Comparison of ENCODE assay signal across 1 cellular context in the genomic region with DNA sequence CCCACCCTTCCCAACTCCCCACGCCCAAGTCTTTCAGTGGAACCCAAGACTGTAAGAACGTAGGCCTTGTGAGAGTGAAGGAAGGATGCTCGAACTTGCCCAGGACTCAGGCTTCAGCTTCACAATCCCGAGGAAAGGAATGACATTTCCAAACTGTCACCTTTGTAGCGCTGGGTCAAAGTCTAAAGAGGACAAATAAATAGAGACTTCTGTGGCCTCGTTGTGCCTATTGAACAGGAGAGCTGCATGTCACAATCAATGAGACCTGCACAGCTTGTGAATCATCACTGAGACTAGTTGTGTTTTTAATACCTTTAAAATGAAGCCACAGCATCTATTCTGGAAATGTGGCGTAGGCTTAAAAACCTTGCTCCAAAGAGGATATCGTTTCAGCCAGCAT.
A peak's percentile ranks its signal among the peaks of the same experiment; 100 is the strongest.
TF ChIP-seq lines count a peak whose summit lies in the region.

No MANE protein-coding gene starts in this region.

TF ChIP-seq in HepG2, 621 proteins besides CTCF, POLR2A, EP300 and RAD21 (continued from another document and continues in another):
- TF ChIP-seq, protein P1, sequence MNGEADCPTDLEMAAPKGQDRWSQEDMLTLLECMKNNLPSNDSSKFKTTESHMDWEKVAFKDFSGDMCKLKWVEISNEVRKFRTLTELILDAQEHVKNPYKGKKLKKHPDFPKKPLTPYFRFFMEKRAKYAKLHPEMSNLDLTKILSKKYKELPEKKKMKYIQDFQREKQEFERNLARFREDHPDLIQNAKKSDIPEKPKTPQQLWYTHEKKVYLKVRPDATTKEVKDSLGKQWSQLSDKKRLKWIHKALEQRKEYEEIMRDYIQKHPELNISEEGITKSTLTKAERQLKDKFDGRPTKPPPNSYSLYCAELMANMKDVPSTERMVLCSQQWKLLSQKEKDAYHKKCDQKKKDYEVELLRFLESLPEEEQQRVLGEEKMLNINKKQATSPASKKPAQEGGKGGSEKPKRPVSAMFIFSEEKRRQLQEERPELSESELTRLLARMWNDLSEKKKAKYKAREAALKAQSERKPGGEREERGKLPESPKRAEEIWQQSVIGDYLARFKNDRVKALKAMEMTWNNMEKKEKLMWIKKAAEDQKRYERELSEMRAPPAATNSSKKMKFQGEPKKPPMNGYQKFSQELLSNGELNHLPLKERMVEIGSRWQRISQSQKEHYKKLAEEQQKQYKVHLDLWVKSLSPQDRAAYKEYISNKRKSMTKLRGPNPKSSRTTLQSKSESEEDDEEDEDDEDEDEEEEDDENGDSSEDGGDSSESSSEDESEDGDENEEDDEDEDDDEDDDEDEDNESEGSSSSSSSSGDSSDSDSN (CRISPR knock-in tag; IDR thresholded peaks at IDR 0.05): 0 out of 2 replicates have a peak, but pooled peaks have one; percentile 24
- no peak for TF ChIP-seq HNRNPK (IDR thresholded peaks at IDR 0.05; ENCODE audit: low read depth, low read length, poor library complexity, severe bottlenecking)
- TF ChIP-seq, protein P2, sequence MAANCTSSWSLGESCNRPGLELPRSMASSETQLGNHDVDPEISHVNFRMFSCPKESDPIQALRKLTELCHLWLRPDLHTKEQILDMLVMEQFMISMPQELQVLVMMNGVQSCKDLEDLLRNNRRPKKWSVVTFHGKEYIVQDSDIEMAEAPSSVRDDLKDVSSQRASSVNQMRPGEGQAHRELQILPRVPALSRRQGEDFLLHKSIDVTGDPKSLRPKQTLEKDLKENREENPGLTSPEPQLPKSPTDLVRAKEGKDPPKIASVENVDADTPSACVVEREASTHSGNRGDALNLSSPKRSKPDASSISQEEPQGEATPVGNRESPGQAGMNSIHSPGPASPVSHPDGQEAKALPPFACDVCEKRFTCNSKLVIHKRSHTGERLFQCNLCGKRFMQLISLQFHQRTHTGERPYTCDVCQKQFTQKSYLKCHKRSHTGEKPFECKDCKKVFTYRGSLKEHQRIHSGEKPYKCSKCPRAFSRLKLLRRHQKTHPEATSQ (CRISPR knock-in tag; IDR thresholded peaks at IDR 0.05; ENCODE audit: borderline replicate concordance): no peak
- TF ChIP-seq CENPT (CRISPR knock-in tag; IDR thresholded peaks at IDR 0.05; ENCODE audit: low read depth): no peak
- TF ChIP-seq SOX13 (IDR thresholded peaks at IDR 0.05): no peak
- TF ChIP-seq SOX13 (CRISPR knock-in tag; conservative IDR thresholded peaks at IDR 0.05 in 1 of 2, IDR thresholded peaks at IDR 0.05 in 1 of 2): peak in 1 of 2 experiments; percentile 72; a peak in 2 of 4 replicates
- no peak for TF ChIP-seq FOXK2 (IDR thresholded peaks at IDR 0.05)
- no peak for TF ChIP-seq SUZ12 (IDR thresholded peaks at IDR 0.05; ENCODE audit: low read depth, low read length)
- TF ChIP-seq NCOR1 (IDR thresholded peaks at IDR 0.05; ENCODE audit: borderline replicate concordance, low read length): peak; percentile 94
- no peak for TF ChIP-seq RFXANK (CRISPR knock-in tag; IDR thresholded peaks at IDR 0.05)
- TF ChIP-seq, protein P3, sequence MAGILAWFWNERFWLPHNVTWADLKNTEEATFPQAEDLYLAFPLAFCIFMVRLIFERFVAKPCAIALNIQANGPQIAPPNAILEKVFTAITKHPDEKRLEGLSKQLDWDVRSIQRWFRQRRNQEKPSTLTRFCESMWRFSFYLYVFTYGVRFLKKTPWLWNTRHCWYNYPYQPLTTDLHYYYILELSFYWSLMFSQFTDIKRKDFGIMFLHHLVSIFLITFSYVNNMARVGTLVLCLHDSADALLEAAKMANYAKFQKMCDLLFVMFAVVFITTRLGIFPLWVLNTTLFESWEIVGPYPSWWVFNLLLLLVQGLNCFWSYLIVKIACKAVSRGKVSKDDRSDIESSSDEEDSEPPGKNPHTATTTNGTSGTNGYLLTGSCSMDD (CRISPR knock-in tag; IDR thresholded peaks at IDR 0.05): no peak
- TF ChIP-seq, protein P4, sequence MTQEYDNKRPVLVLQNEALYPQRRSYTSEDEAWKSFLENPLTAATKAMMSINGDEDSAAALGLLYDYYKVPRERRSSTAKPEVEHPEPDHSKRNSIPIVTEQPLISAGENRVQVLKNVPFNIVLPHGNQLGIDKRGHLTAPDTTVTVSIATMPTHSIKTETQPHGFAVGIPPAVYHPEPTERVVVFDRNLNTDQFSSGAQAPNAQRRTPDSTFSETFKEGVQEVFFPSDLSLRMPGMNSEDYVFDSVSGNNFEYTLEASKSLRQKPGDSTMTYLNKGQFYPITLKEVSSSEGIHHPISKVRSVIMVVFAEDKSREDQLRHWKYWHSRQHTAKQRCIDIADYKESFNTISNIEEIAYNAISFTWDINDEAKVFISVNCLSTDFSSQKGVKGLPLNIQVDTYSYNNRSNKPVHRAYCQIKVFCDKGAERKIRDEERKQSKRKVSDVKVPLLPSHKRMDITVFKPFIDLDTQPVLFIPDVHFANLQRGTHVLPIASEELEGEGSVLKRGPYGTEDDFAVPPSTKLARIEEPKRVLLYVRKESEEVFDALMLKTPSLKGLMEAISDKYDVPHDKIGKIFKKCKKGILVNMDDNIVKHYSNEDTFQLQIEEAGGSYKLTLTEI (CRISPR knock-in tag; conservative IDR thresholded peaks at IDR 0.05): no peak
- TF ChIP-seq ZIK1 (CRISPR knock-in tag; IDR thresholded peaks at IDR 0.05; ENCODE audit: borderline replicate concordance, low read depth): no peak
- TF ChIP-seq ZNF570 (CRISPR knock-in tag; IDR thresholded peaks at IDR 0.05; ENCODE audit: borderline replicate concordance): no peak
- TF ChIP-seq XRCC5 (optimal IDR thresholded peaks at IDR 0.05; ENCODE audit: low read length): no peak
- TF ChIP-seq JARID2 (CRISPR knock-in tag; IDR thresholded peaks at IDR 0.05; ENCODE audit: insufficient replicate concordance): no peak
- no peak for TF ChIP-seq ZFP1 (CRISPR knock-in tag; IDR thresholded peaks at IDR 0.05)
- TF ChIP-seq ZNF567 (CRISPR knock-in tag; IDR thresholded peaks at IDR 0.05; ENCODE audit: borderline replicate concordance): no peak
- no peak for TF ChIP-seq ZNF780A (CRISPR knock-in tag; IDR thresholded peaks at IDR 0.05)
- no peak for TF ChIP-seq HDAC6 (IDR thresholded peaks at IDR 0.05; ENCODE audit: low read depth, low read length)
- TF ChIP-seq TOE1 (CRISPR knock-in tag; IDR thresholded peaks at IDR 0.05): no peak
- no peak for TF ChIP-seq CBX2 (IDR thresholded peaks at IDR 0.05; ENCODE audit: low read depth, low read length)
- TF ChIP-seq CBX2 (CRISPR knock-in tag; IDR thresholded peaks at IDR 0.05; ENCODE audit: low read depth): no peak
- TF ChIP-seq, protein P5, sequence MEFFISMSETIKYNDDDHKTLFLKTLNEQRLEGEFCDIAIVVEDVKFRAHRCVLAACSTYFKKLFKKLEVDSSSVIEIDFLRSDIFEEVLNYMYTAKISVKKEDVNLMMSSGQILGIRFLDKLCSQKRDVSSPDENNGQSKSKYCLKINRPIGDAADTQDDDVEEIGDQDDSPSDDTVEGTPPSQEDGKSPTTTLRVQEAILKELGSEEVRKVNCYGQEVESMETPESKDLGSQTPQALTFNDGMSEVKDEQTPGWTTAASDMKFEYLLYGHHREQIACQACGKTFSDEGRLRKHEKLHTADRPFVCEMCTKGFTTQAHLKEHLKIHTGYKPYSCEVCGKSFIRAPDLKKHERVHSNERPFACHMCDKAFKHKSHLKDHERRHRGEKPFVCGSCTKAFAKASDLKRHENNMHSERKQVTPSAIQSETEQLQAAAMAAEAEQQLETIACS (CRISPR knock-in tag; IDR thresholded peaks at IDR 0.05): no peak
- 0 out of 2 replicates have a peak, but pooled peaks have one; percentile 44 for TF ChIP-seq NR2C2 (CRISPR knock-in tag; IDR thresholded peaks at IDR 0.05; ENCODE audit: borderline replicate concordance)
- TF ChIP-seq, protein P6, sequence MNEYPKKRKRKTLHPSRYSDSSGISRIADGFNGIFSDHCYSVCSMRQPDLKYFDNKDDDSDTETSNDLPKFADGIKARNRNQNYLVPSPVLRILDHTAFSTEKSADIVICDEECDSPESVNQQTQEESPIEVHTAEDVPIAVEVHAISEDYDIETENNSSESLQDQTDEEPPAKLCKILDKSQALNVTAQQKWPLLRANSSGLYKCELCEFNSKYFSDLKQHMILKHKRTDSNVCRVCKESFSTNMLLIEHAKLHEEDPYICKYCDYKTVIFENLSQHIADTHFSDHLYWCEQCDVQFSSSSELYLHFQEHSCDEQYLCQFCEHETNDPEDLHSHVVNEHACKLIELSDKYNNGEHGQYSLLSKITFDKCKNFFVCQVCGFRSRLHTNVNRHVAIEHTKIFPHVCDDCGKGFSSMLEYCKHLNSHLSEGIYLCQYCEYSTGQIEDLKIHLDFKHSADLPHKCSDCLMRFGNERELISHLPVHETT (CRISPR knock-in tag; conservative IDR thresholded peaks at IDR 0.05): no peak
- TF ChIP-seq ZNF891 (CRISPR knock-in tag; IDR thresholded peaks at IDR 0.05): no peak
- no peak for TF ChIP-seq ZNF33A (CRISPR knock-in tag; IDR thresholded peaks at IDR 0.05; ENCODE audit: borderline replicate concordance)
- TF ChIP-seq, protein P7, sequence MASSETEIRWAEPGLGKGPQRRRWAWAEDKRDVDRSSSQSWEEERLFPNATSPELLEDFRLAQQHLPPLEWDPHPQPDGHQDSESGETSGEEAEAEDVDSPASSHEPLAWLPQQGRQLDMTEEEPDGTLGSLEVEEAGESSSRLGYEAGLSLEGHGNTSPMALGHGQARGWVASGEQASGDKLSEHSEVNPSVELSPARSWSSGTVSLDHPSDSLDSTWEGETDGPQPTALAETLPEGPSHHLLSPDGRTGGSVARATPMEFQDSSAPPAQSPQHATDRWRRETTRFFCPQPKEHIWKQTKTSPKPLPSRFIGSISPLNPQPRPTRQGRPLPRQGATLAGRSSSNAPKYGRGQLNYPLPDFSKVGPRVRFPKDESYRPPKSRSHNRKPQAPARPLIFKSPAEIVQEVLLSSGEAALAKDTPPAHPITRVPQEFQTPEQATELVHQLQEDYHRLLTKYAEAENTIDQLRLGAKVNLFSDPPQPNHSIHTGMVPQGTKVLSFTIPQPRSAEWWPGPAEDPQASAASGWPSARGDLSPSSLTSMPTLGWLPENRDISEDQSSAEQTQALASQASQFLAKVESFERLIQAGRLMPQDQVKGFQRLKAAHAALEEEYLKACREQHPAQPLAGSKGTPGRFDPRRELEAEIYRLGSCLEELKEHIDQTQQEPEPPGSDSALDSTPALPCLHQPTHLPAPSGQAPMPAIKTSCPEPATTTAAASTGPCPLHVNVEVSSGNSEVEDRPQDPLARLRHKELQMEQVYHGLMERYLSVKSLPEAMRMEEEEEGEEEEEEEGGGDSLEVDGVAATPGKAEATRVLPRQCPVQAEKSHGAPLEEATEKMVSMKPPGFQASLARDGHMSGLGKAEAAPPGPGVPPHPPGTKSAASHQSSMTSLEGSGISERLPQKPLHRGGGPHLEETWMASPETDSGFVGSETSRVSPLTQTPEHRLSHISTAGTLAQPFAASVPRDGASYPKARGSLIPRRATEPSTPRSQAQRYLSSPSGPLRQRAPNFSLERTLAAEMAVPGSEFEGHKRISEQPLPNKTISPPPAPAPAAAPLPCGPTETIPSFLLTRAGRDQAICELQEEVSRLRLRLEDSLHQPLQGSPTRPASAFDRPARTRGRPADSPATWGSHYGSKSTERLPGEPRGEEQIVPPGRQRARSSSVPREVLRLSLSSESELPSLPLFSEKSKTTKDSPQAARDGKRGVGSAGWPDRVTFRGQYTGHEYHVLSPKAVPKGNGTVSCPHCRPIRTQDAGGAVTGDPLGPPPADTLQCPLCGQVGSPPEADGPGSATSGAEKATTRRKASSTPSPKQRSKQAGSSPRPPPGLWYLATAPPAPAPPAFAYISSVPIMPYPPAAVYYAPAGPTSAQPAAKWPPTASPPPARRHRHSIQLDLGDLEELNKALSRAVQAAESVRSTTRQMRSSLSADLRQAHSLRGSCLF (CRISPR knock-in tag; IDR thresholded peaks at IDR 0.05; ENCODE audit: borderline replicate concordance): no peak
- TF ChIP-seq RARG (CRISPR knock-in tag; IDR thresholded peaks at IDR 0.05; ENCODE audit: low read depth): no peak
- TF ChIP-seq ZNF549 (CRISPR knock-in tag; IDR thresholded peaks at IDR 0.05): no peak
- TF ChIP-seq ZNF577 (CRISPR knock-in tag; IDR thresholded peaks at IDR 0.05; ENCODE audit: borderline replicate concordance, low read depth): no peak
- TF ChIP-seq, protein P8, sequence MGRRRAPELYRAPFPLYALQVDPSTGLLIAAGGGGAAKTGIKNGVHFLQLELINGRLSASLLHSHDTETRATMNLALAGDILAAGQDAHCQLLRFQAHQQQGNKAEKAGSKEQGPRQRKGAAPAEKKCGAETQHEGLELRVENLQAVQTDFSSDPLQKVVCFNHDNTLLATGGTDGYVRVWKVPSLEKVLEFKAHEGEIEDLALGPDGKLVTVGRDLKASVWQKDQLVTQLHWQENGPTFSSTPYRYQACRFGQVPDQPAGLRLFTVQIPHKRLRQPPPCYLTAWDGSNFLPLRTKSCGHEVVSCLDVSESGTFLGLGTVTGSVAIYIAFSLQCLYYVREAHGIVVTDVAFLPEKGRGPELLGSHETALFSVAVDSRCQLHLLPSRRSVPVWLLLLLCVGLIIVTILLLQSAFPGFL (CRISPR knock-in tag; IDR thresholded peaks at IDR 0.05): no peak
- peak; percentile 42; the same call in 1 of the 2 replicates for TF ChIP-seq ZNF331 (CRISPR knock-in tag; IDR thresholded peaks at IDR 0.05)
- TF ChIP-seq CCAR2 (optimal IDR thresholded peaks at IDR 0.05; ENCODE audit: low read depth, low read length): no peak
- peak; percentile 96 for TF ChIP-seq HNF4A (CRISPR knock-in tag; IDR thresholded peaks at IDR 0.05)
- no peak for TF ChIP-seq MBD4 (IDR thresholded peaks at IDR 0.05; ENCODE audit: borderline replicate concordance, low read length)
- no peak for TF ChIP-seq ZFP82 (CRISPR knock-in tag; IDR thresholded peaks at IDR 0.05; ENCODE audit: borderline replicate concordance)
- TF ChIP-seq, protein P9, sequence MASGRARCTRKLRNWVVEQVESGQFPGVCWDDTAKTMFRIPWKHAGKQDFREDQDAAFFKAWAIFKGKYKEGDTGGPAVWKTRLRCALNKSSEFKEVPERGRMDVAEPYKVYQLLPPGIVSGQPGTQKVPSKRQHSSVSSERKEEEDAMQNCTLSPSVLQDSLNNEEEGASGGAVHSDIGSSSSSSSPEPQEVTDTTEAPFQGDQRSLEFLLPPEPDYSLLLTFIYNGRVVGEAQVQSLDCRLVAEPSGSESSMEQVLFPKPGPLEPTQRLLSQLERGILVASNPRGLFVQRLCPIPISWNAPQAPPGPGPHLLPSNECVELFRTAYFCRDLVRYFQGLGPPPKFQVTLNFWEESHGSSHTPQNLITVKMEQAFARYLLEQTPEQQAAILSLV (CRISPR knock-in tag; IDR thresholded peaks at IDR 0.05; ENCODE audit: borderline replicate concordance): no peak
- TF ChIP-seq FOSL2 (CRISPR knock-in tag; IDR thresholded peaks at IDR 0.05): peak; percentile 88
- no peak for TF ChIP-seq RBAK (CRISPR knock-in tag; IDR thresholded peaks at IDR 0.05)
- TF ChIP-seq, protein P10, sequence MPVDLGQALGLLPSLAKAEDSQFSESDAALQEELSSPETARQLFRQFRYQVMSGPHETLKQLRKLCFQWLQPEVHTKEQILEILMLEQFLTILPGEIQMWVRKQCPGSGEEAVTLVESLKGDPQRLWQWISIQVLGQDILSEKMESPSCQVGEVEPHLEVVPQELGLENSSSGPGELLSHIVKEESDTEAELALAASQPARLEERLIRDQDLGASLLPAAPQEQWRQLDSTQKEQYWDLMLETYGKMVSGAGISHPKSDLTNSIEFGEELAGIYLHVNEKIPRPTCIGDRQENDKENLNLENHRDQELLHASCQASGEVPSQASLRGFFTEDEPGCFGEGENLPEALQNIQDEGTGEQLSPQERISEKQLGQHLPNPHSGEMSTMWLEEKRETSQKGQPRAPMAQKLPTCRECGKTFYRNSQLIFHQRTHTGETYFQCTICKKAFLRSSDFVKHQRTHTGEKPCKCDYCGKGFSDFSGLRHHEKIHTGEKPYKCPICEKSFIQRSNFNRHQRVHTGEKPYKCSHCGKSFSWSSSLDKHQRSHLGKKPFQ (CRISPR knock-in tag; IDR thresholded peaks at IDR 0.05; ENCODE audit: insufficient replicate concordance): no peak
